ENCODE assay signal across 10 cellular contexts in genomic region chr7:33722383-33723096, GRCh38.
DNase-seq lines count a peak whose midpoint lies in the region; ATAC-seq and TF ChIP-seq lines count a peak whose summit lies in the region.
"Had no signal": no experiment of that assay in that cellular context is flagged by ENCODE, and none has a peak within 500 bp of the region (broad histone marks: within the 10 kb centered on the region; RNA-seq: fewer than 3 reads in every experiment).

No MANE protein-coding gene starts in this region.

- H3K9me3 Mint-ChIP-seq in MCF 10A (ENCODE audit: unreplicated experiment) (no peaks in the 10 kb centered on the region), T-cell (peaks cover 3% of the 10 kb centered on the region in 3 donors)
- H3K9me3 Mint-ChIP-seq in activated naive CD8-positive, alpha-beta T cell treated with anti-CD3 and anti-CD28 coated beads for 36 hours, result no peaks in the 10 kb centered on the region

- no peak overlapping the region for H3K27ac ChIP-seq in left lung
- H3K27ac ChIP-seq: body of pancreas had no signal

- no peak overlapping the region for H3K4me3 ChIP-seq in MG63
- H3K4me3 ChIP-seq in left lung, result no peak overlapping the region
- H3K4me3 ChIP-seq: body of pancreas had no signal

- intact Hi-C loops in MCF 10A (cut with micrococcal nuclease) (no loop called here), left lung (cut with DNase I) (no loop called here)

- BruUV-seq in MCF 10A (replicated peaks; lab: Mats Ljungman, UMichigan), result no TSS peak

- H3K27me3 Mint-ChIP-seq in MCF 10A (ENCODE audit: insufficient read depth, unreplicated experiment) (no peaks in the 10 kb centered on the region), T-cell (no peaks in the 10 kb centered on the region)
- H3K27me3 Mint-ChIP-seq in activated naive CD8-positive, alpha-beta T cell treated with anti-CD3 and anti-CD28 coated beads for 36 hours, result no peaks in the 10 kb centered on the region

- CTCF ChIA-PET in MCF 10A (lab: Yijun Ruan, JAX), result interaction anchor here (0.5 to 2.5 kb wide), 5 partner anchors 24 to 583 kb away, joined by 3 to 9 read pairs (median 3); no protein-coding TSS in a partner anchor
- CTCF ChIA-PET in T-cell (lab: Charles Lee), result no interaction called here

- ATAC-seq in left lung, result peak; percentile 74
- no peak for ATAC-seq in T-cell (replicated peaks in 1 of 4)
- no peak for ATAC-seq in GM19452 (IDR thresholded peaks at IDR 0.05; ENCODE audit: unreplicated experiment)
- ATAC-seq: body of pancreas had no signal

- in situ Hi-C loops in ACHN (cut with HindIII; ENCODE audit: low pct_ligation_motif_present, low pct_unique_long_range_greater_than_20kb, low sequenced_read_pairs), result no loop called here

- H3K9me3 ChIP-seq in MG63 (peaks cover 3% of the 10 kb centered on the region; the same call in 1 of the 2 replicates), left lung (no peaks in the 10 kb centered on the region)
- H3K9me3 ChIP-seq: body of pancreas had no signal

- H3K4me1 Mint-ChIP-seq in MCF 10A (ENCODE audit: insufficient read depth, unreplicated experiment), result peaks cover 7% of the 10 kb centered on the region
- H3K4me1 Mint-ChIP-seq in T-cell, result no peaks in the 10 kb centered on the region
- H3K4me1 Mint-ChIP-seq in activated naive CD8-positive, alpha-beta T cell treated with anti-CD3 and anti-CD28 coated beads for 36 hours, result no peaks in the 10 kb centered on the region

- TF ChIP-seq CTCF in MCF 10A (IDR thresholded peaks at IDR 0.05; ENCODE audit: unreplicated experiment) (no peak), left lung (IDR thresholded peaks at IDR 0.05) (no peak)

- H3K27me3 ChIP-seq in MG63, result no peaks in the 10 kb centered on the region
- no peaks in the 10 kb centered on the region for H3K27me3 ChIP-seq in left lung
- H3K27me3 ChIP-seq: body of pancreas had no signal

- no peaks in the 10 kb centered on the region for H3K36me3 Mint-ChIP-seq in MCF 10A (ENCODE audit: insufficient read depth, unreplicated experiment)
- H3K36me3 Mint-ChIP-seq in T-cell, result peaks cover 11% of the 10 kb centered on the region
- H3K36me3 Mint-ChIP-seq in activated naive CD8-positive, alpha-beta T cell treated with anti-CD3 and anti-CD28 coated beads for 36 hours, result peaks cover 2% of the 10 kb centered on the region

- no peaks in the 10 kb centered on the region; the same call in 1 of the 2 replicates for H3K36me3 ChIP-seq in MG63
- H3K36me3 ChIP-seq in left lung, result no peaks in the 10 kb centered on the region

- H3K4me3 Mint-ChIP-seq in MCF 10A (ENCODE audit: unreplicated experiment) (peak overlapping the region; percentile 33), T-cell (no peak overlapping the region)
- H3K4me3 Mint-ChIP-seq in activated naive CD8-positive, alpha-beta T cell treated with anti-CD3 and anti-CD28 coated beads for 36 hours, result no peak overlapping the region

- DNase-seq in ACHN (peak; percentile 8), MG63 (peak; percentile 100), MCF 10A (ENCODE audit: unreplicated experiment) (peak; percentile 96), left lung (no peak), T-cell (no peak), SKM-1 (lab: John Stamatoyannopoulos, UW; ENCODE audit: unreplicated experiment) (no peak)
- no peak for DNase-seq in activated naive CD8-positive, alpha-beta T cell treated with anti-CD3 and anti-CD28 coated beads for 36 hours
- DNase-seq: body of pancreas, immature natural killer cell had no signal

- POLR2A ChIA-PET in MCF 10A (lab: Yijun Ruan, JAX), result interaction anchor here (0.7 kb wide), 1 partner anchor 1537 kb away, joined by 3 read pairs; no protein-coding TSS in a partner anchor
- POLR2A ChIA-PET in T-cell (lab: Charles Lee), result no interaction called here

- H3K4me1 ChIP-seq in left lung, result peaks cover 0 to 3% of the 10 kb centered on the region in 2 donors
- H3K4me1 ChIP-seq: body of pancreas had no signal

- H3K27ac Mint-ChIP-seq in MCF 10A (ENCODE audit: low read depth, unreplicated experiment), result peak overlapping the region; percentile 2
- no peak overlapping the region for H3K27ac Mint-ChIP-seq in T-cell
- H3K27ac Mint-ChIP-seq in activated naive CD8-positive, alpha-beta T cell treated with anti-CD3 and anti-CD28 coated beads for 36 hours, result no peak overlapping the region

Comparison
In these comparisons a context has a peak if more than half of its experiments do, and no peak if none do; other contexts are left out.
1. DNase-seq: peak in ACHN (single experiment), MG63 (single experiment) and MCF 10A (single experiment); none in left lung (0 of 2), T-cell (0 of 34), SKM-1 (single experiment) and activated naive CD8-positive, alpha-beta T cell treated with anti-CD3 and anti-CD28 coated beads for 36 hours (single experiment).